Comparison of ENCODE assay signal across 10 cellular contexts in genomic region chr1:101004061-101004460, GRCh38. TPM values are rescaled to one million over a fixed set of nuclear protein-coding genes. Genes with fewer than 3 reads are reported as not detected.
DNase-seq lines count a peak whose midpoint lies in the region; ATAC-seq, FAIRE-seq and TF ChIP-seq lines count a peak whose summit lies in the region.
"Had no signal": no experiment of that assay in that cellular context is flagged by ENCODE, and none has a peak within 500 bp of the region (broad histone marks: within the 10 kb centered on the region; RNA-seq: fewer than 3 reads in every experiment).

No MANE protein-coding gene starts in this region.

- no peak for TF ChIP-seq POLR2A in HepG2 (IDR thresholded peaks at IDR 0.05; ENCODE audit: insufficient read depth in 1 of 2, low read depth in 2 of 2, low read length in 2 of 2)

- ATAC-seq in HepG2 (peak; percentile 99), GM18502 (IDR thresholded peaks at IDR 0.05; ENCODE audit: poor library complexity, unreplicated experiment) (no peak)

- no peak overlapping the region for H2AFZ ChIP-seq in HepG2 (ENCODE audit: low read length)

- H3K27me3 Mint-ChIP-seq in CD4-positive, alpha-beta memory T cell, result no peaks in the 10 kb centered on the region
- H3K27me3 Mint-ChIP-seq in osteocyte (ENCODE audit: unreplicated experiment), result no peaks in the 10 kb centered on the region

- no peaks in the 10 kb centered on the region for H3K9me3 ChIP-seq in CD4-positive, alpha-beta memory T cell (ENCODE audit: control insufficient read depth in 1 of 2, low read length in 2 of 2)
- H3K9me3 ChIP-seq in HepG2 (ENCODE audit: low read length), result no peaks in the 10 kb centered on the region

- no peak for TF ChIP-seq RAD21 in HepG2 (CRISPR knock-in tag; IDR thresholded peaks at IDR 0.05)

- no peak overlapping the region for H3K4me2 ChIP-seq in HepG2 (ENCODE audit: low read depth, low read length)

- H3K27ac ChIP-seq in CD4-positive, alpha-beta memory T cell (ENCODE audit: low read depth, low read length), result peak overlapping the region; percentile 21
- no peak overlapping the region for H3K27ac ChIP-seq in RWPE1
- H3K27ac ChIP-seq in HepG2 (ENCODE audit: extremely low read length, insufficient read depth, low read length), result peak overlapping the region; percentile 34
- H3K27ac ChIP-seq: cardiac muscle cell had no signal

- POLR2A ChIA-PET in CD4-positive, alpha-beta memory T cell (lab: Charles Lee; ENCODE audit: partially characterized antibody), result interaction anchor here (0.9 to 3.2 kb wide), 7 partner anchors 9 to 232 kb away, joined by 3 to 16 read pairs (median 6); partner anchors contain the start of genes DPH5 and S1PR1
- POLR2A ChIA-PET in RWPE1 (lab: Yijun Ruan, JAX; ENCODE audit: low non-redundant PET), result no interaction called here
- POLR2A ChIA-PET in HepG2 (lab: Yijun Ruan, JAX), result interaction anchor here (1.1 to 1.2 kb wide), 2 partner anchors 22 to 87 kb away, joined by 3 to 4 read pairs; partner anchors contain the start of gene DPH5

- no peak overlapping the region for H3K9ac ChIP-seq in HepG2 (ENCODE audit: insufficient read depth, low read depth, low read length)

- TF ChIP-seq EP300 in HepG2 (IDR thresholded peaks at IDR 0.05; ENCODE audit: low read depth in 2 of 2, low read length in 2 of 2) (peak; percentile 95 to 96), HepG2 (CRISPR knock-in tag; IDR thresholded peaks at IDR 0.05; ENCODE audit: borderline replicate concordance) (peak; percentile 81; the same call in 1 of the 2 replicates)

- no peaks in the 10 kb centered on the region for H3K79me2 ChIP-seq in HepG2 (ENCODE audit: insufficient read depth, low read length)

- TF ChIP-seq CTCF in RWPE1 (conservative IDR thresholded peaks at IDR 0.05; ENCODE audit: low read depth) (no peak), HepG2 (CRISPR knock-in tag; IDR thresholded peaks at IDR 0.05) (no peak), osteocyte (IDR thresholded peaks at IDR 0.05) (no peak)

- H3K36me3 Mint-ChIP-seq in CD4-positive, alpha-beta memory T cell, result peaks cover 27 to 35% of the 10 kb centered on the region in 2 donors
- H3K36me3 Mint-ChIP-seq in osteocyte (ENCODE audit: unreplicated experiment), result peaks cover 20% of the 10 kb centered on the region

- H3K4me3 ChIP-seq in CD4-positive, alpha-beta memory T cell (ENCODE audit: low read length in 2 of 2), result no peak overlapping the region
- H3K4me3 ChIP-seq in HepG2 (replicated peaks in 1 of 3; ENCODE audit: insufficient read depth in 1 of 3, low read depth in 2 of 3, low read length in 3 of 3), result no peak overlapping the region
- H3K4me3 ChIP-seq: cardiac muscle cell had no signal

- WGBS in HepG2 (ENCODE audit: low lambda C conversion rate), result 0% methylated on average over 1 of the region's 1 CpG

- peaks cover 47 to 74% (median 58%) of the 10 kb centered on the region in 4 donors for H3K4me1 Mint-ChIP-seq in CD4-positive, alpha-beta memory T cell
- peaks cover 38% of the 10 kb centered on the region for H3K4me1 Mint-ChIP-seq in osteocyte (ENCODE audit: unreplicated experiment)

- intact Hi-C loops in CD4-positive, alpha-beta memory T cell (cut with micrococcal nuclease), result loop anchor here (2.0 kb wide), 1 partner anchor 233 kb away; the partner anchor contains the start of gene S1PR1
- intact Hi-C loops in HepG2 (cut with micrococcal nuclease; ENCODE audit: unreplicated experiment), result loop anchor here (2.0 to 10.0 kb wide), 2 partner anchors 55 to 131 kb away; no protein-coding TSS in a partner anchor

- peaks cover 58% of the 10 kb centered on the region for H3K4me1 ChIP-seq in CD4-positive, alpha-beta memory T cell (ENCODE audit: insufficient read depth, low read length)
- H3K4me1 ChIP-seq in HepG2 (ENCODE audit: insufficient read depth, low read length), result peaks cover 50% of the 10 kb centered on the region

- peak overlapping the region in 6 of 7 donors; percentile 12 to 66 (median 40) for H3K27ac Mint-ChIP-seq in CD4-positive, alpha-beta memory T cell
- no peak overlapping the region for H3K27ac Mint-ChIP-seq in osteocyte (ENCODE audit: unreplicated experiment)

- H3K27me3 ChIP-seq in CD4-positive, alpha-beta memory T cell (ENCODE audit: insufficient read depth, low read length), result no peaks in the 10 kb centered on the region
- no peaks in the 10 kb centered on the region for H3K27me3 ChIP-seq in HepG2 (ENCODE audit: control insufficient read depth in 1 of 2, insufficient read depth in 2 of 2, low read length in 2 of 2)
- H3K27me3 ChIP-seq: cardiac muscle cell had no signal

- CTCF ChIA-PET in CD4-positive, alpha-beta memory T cell (lab: Charles Lee; ENCODE audit: partially characterized antibody), result interaction anchor here (0.6 to 1.9 kb wide), 6 partner anchors 8 to 234 kb away, joined by 3 to 5 read pairs (median 4); no protein-coding TSS in a partner anchor
- CTCF ChIA-PET in RWPE1 (lab: Yijun Ruan, JAX), result interaction anchor here (0.6 kb wide), 1 partner anchor 178 kb away, joined by 3 read pairs; no protein-coding TSS in a partner anchor
- CTCF ChIA-PET in HepG2 (lab: Yijun Ruan, JAX; ENCODE audit: low intra/inter-chr PET ratio, low total read pairs), result no interaction called here

- H3K9me3 Mint-ChIP-seq in CD4-positive, alpha-beta memory T cell, result peaks cover 0 to 3% (median 0%) of the 10 kb centered on the region in 8 donors
- no peaks in the 10 kb centered on the region for H3K9me3 Mint-ChIP-seq in osteocyte (ENCODE audit: unreplicated experiment)

- H4K20me1 ChIP-seq in HepG2 (ENCODE audit: insufficient read depth, low read length), result peaks cover 6% of the 10 kb centered on the region; the same call in 1 of the 2 replicates

- FAIRE-seq in HepG2 (lab: Jason Lieb, UNC) (peak; percentile 89), HTR-8/SVneo (lab: Jason Lieb, UNC) (no peak)

- in situ Hi-C loops in HepG2 (cut with HindIII; ENCODE audit: extremely low pct_ligation_motif_present, low pct_unique_long_range_greater_than_20kb), result no loop called here

- H3K4me3 Mint-ChIP-seq in CD4-positive, alpha-beta memory T cell, result peak overlapping the region in 3 of 8 donors; percentile 21 to 36 (median 22)
- H3K4me3 Mint-ChIP-seq in osteocyte (ENCODE audit: unreplicated experiment), result no peak overlapping the region

- no peak for DNase-seq in CD4-positive, alpha-beta memory T cell
- DNase-seq in H4 (ENCODE audit: low spot score), result peak; percentile 10
- peak; percentile 31 for DNase-seq in RWPE1 (ENCODE audit: low spot score)
- peak; percentile 96 for DNase-seq in HepG2 (ENCODE audit: low spot score)
- no peak for DNase-seq in osteocyte (ENCODE audit: extremely low spot score, unreplicated experiment)
- no peak for DNase-seq in NCI-H2196 treated with DMSO at 0.1 percent for 48 hours (lab: John Stamatoyannopoulos, UW; ENCODE audit: unreplicated experiment)
- DNase-seq in HTR-8/SVneo (ENCODE audit: insufficient read length, low spot score), result no peak
- DNase-seq: DMS79 treated with DMSO at 0.1 percent for 48 hours had no signal

- BruUV-seq in HepG2 (replicated peaks; lab: Mats Ljungman, UMichigan), result no TSS peak

- H3K36me3 ChIP-seq in CD4-positive, alpha-beta memory T cell (ENCODE audit: insufficient read depth, low read length), result no peaks in the 10 kb centered on the region
- peaks cover 0 to 11% of the 10 kb centered on the region in 2 experiments; a peak in 1 of 5 replicates for H3K36me3 ChIP-seq in HepG2 (replicated peaks in 1 of 2; ENCODE audit: control insufficient read depth in 1 of 2, insufficient read depth in 2 of 2, low read length in 2 of 2)

TF ChIP-seq in HepG2, 621 proteins besides CTCF, POLR2A, EP300 and RAD21 (continues in another document):
- TF ChIP-seq HOXA9 (CRISPR knock-in tag; IDR thresholded peaks at IDR 0.05; ENCODE audit: borderline replicate concordance), result no peak
- TF ChIP-seq ZNF639 (CRISPR knock-in tag; conservative IDR thresholded peaks at IDR 0.05), result 0 out of 2 replicates have a peak, but pooled peaks have one; percentile 41
- no peak for TF ChIP-seq ZNF460 (CRISPR knock-in tag; IDR thresholded peaks at IDR 0.05; ENCODE audit: borderline replicate concordance)
- TF ChIP-seq ZMYM4 (CRISPR knock-in tag; IDR thresholded peaks at IDR 0.05), result peak; percentile 84

RNA-seq across cellular contexts. Expression of gene DPH5, which starts 21.5 kb away (rescaled TPM):
- total RNA-seq in CD4-positive, alpha-beta memory T cell, result 10 to 100 TPM; 49.3 to 58.3 TPM
- 10 to 100 TPM; 39.1 to 51.6 TPM for polyA plus RNA-seq in CD4-positive, alpha-beta memory T cell
- 37.2 and 49.6 TPM in 2 replicates for total RNA-seq in H4 (2014; rRNA removed; shearing (Covaris generic))
- total RNA-seq in HepG2 (2016; rRNA removed; fragmentation: Illumina TruSeq; extraction: Trizol), result 53.2 and 71.9 TPM in 2 replicates
- total RNA-seq in HepG2 (2016; cell fraction: cytosol; rRNA removed; fragmentation: Illumina TruSeq; extraction: Trizol; ENCODE audit: low read depth), result 33.1 and 38.2 TPM in 2 replicates
- 46.8 and 68.3 TPM in 2 replicates for total RNA-seq in HepG2 (2016; cell fraction: insoluble cytoplasmic fraction; rRNA removed; fragmentation: Illumina TruSeq; extraction: Trizol)
- total RNA-seq in HepG2 (2016; cell fraction: membrane; rRNA removed; fragmentation: Illumina TruSeq; extraction: Trizol), result 65.5 and 77.5 TPM in 2 replicates
- 32.7 and 34.5 TPM in 2 replicates for total RNA-seq in HepG2 (2016; cell fraction: nucleus; rRNA removed; fragmentation: Illumina TruSeq; extraction: Trizol)
- polyA plus RNA-seq in HepG2 (2011; rRNA removed), result 53.2 and 79.6 TPM in 2 replicates
- 39.6 and 62.6 TPM in 2 replicates for polyA plus RNA-seq in HepG2 (2011; cell fraction: cytosol; rRNA removed)
- 13.5 and 22.1 TPM in 2 replicates for polyA plus RNA-seq in HepG2 (2011; cell fraction: nucleus; rRNA removed)
- 49.4 and 52.3 TPM in 2 replicates for polyA plus RNA-seq in HepG2 (2012)
- polyA plus RNA-seq in HepG2 (2016; cell fraction: cytosol; fragmentation: Illumina TruSeq; extraction: Trizol; ENCODE audit: low read depth), result 33.4 and 40.5 TPM in 2 replicates
- polyA plus RNA-seq in HepG2 (2016; cell fraction: insoluble cytoplasmic fraction; fragmentation: Illumina TruSeq; extraction: Trizol; ENCODE audit: low read depth), result 72.7 and 77.7 TPM in 2 replicates
- 66.6 and 74.5 TPM in 2 replicates for polyA plus RNA-seq in HepG2 (2016; cell fraction: membrane; fragmentation: Illumina TruSeq; extraction: Trizol; ENCODE audit: low read depth)
- polyA plus RNA-seq in HepG2 (2016; cell fraction: nucleus; fragmentation: Illumina TruSeq; extraction: Trizol; ENCODE audit: insufficient read depth, low read depth), result 45.1 and 49.4 TPM in 2 replicates
- 13.1 and 26.7 TPM in 2 replicates for polyA minus RNA-seq in HepG2 (2011; rRNA and poly(A)+ RNA removed; ENCODE audit: low replicate concordance)
- polyA minus RNA-seq in HepG2 (2011; cell fraction: cytosol; rRNA and poly(A)+ RNA removed), result 15.5 and 18.1 TPM in 2 replicates
- polyA minus RNA-seq in HepG2 (2011; cell fraction: nucleus; rRNA and poly(A)+ RNA removed), result 22.7 and 31.3 TPM in 2 replicates
- 49.1 and 51.7 TPM in 2 replicates for total RNA-seq in osteocyte

Comparison
In these comparisons a context has a peak if more than half of its experiments do, and no peak if none do; other contexts are left out.
1. DNase-seq: peak in H4 (single experiment), RWPE1 (single experiment) and HepG2 (single experiment); none in CD4-positive, alpha-beta memory T cell (0 of 5), osteocyte (single experiment), NCI-H2196 treated with DMSO at 0.1 percent for 48 hours (single experiment) and HTR-8/SVneo (single experiment).